In genomic region chr1:2290171-2290578, GRCh38 we compare ENCODE assay signal across 8 cellular contexts.
DNase-seq lines count a peak whose midpoint lies in the region; ATAC-seq and TF ChIP-seq lines count a peak whose summit lies in the region.

No MANE protein-coding gene starts in this region.

- H4K20me1 ChIP-seq in MM.1S (ENCODE audit: insufficient read depth, low read length): peaks cover 4% of the 10 kb centered on the region; the same call in 1 of the 2 replicates

- H3K9me2 ChIP-seq in MM.1S (replicated peaks; ENCODE audit: insufficient read depth, low read length): no peaks in the 10 kb centered on the region

- H3K4me1 Mint-ChIP-seq in activated CD8-positive, alpha-beta memory T cell treated with anti-CD3 and anti-CD28 coated beads, Interleukin-2, amount 10 ng/mL, durations not matched to agents 7 days and 5 days: peaks cover 64% of the 10 kb centered on the region
- H3K4me1 Mint-ChIP-seq in effector memory CD8-positive, alpha-beta T cell (ENCODE audit: low read depth in 2 of 2): peaks cover 48 to 60% of the 10 kb centered on the region in 2 donors

- no peaks in the 10 kb centered on the region for H3K36me3 ChIP-seq in MM.1S (replicated peaks; ENCODE audit: insufficient read depth, low read length)

- H3K4me1 ChIP-seq in MM.1S (ENCODE audit: low read length): peaks cover 15% of the 10 kb centered on the region

- H3F3A ChIP-seq in MM.1S (ENCODE audit: insufficient read depth, low read length): peaks cover 11% of the 10 kb centered on the region

- H3K27ac ChIP-seq in MM.1S (ENCODE audit: low read length): peak overlapping the region; percentile 75; the same call in 1 of the 2 replicates
- peak overlapping the region in 20 of 21 experiments; percentile 62 to 90 (median 80) for H3K27ac ChIP-seq in skin epidermis

- ATAC-seq in activated CD8-positive, alpha-beta memory T cell treated with anti-CD3 and anti-CD28 coated beads, Interleukin-2, amount 10 ng/mL, durations not matched to agents 7 days and 5 days: peak; percentile 57
- ATAC-seq in effector memory CD8-positive, alpha-beta T cell (replicated peaks): no peak
- no peak for ATAC-seq in GM18861 (IDR thresholded peaks at IDR 0.05; ENCODE audit: unreplicated experiment)

- no peaks in the 10 kb centered on the region for H3K27me3 ChIP-seq in MM.1S (replicated peaks; ENCODE audit: insufficient read depth, low read length)

- no peak for DNase-seq in activated CD8-positive, alpha-beta memory T cell treated with anti-CD3 and anti-CD28 coated beads, Interleukin-2, amount 10 ng/mL, durations not matched to agents 7 days and 5 days
- no peak for DNase-seq in activated CD8-positive, alpha-beta memory T cell treated with anti-CD3 and anti-CD28 coated beads for 24 hours
- DNase-seq in MM.1S (no peak), HEK293T (ENCODE audit: extremely low spot score) (no peak), GM20000 (ENCODE audit: low spot score) (no peak)
- DNase-seq in effector memory CD8-positive, alpha-beta T cell: no peak

- peak overlapping the region; percentile 69 for H3K4me3 Mint-ChIP-seq in activated CD8-positive, alpha-beta memory T cell treated with anti-CD3 and anti-CD28 coated beads, Interleukin-2, amount 10 ng/mL, durations not matched to agents 7 days and 5 days
- peak overlapping the region; percentile 88 to 90 for H3K4me3 Mint-ChIP-seq in effector memory CD8-positive, alpha-beta T cell

- no peaks in the 10 kb centered on the region for H3K36me3 Mint-ChIP-seq in activated CD8-positive, alpha-beta memory T cell treated with anti-CD3 and anti-CD28 coated beads, Interleukin-2, amount 10 ng/mL, durations not matched to agents 7 days and 5 days
- peaks cover 98% of the 10 kb centered on the region for H3K36me3 Mint-ChIP-seq in effector memory CD8-positive, alpha-beta T cell (ENCODE audit: insufficient read depth)

- H3K79me2 ChIP-seq in MM.1S (ENCODE audit: low read length): peaks cover 35% of the 10 kb centered on the region

- H3K9ac ChIP-seq in MM.1S (ENCODE audit: low read length): peak overlapping the region; percentile 52; the same call in 1 of the 2 replicates

- no peaks in the 10 kb centered on the region for H3K9me3 ChIP-seq in MM.1S (replicated peaks; ENCODE audit: insufficient read depth, low read length)

- CTCF ChIA-PET in activated CD8-positive, alpha-beta memory T cell treated with anti-CD3 and anti-CD28 coated beads, Interleukin-2, amount 10 ng/mL, durations not matched to agents 7 days and 5 days (lab: Charles Lee): interaction anchor here (1.4 to 2.6 kb wide), 5 partner anchors 10 to 95 kb away, joined by 6 to 20 read pairs (median 8); partner anchors contain the start of gene FAAP20
- CTCF ChIA-PET in HEK293T (lab: Yijun Ruan, JAX): no interaction called here

- TF ChIP-seq CTCF in MM.1S (IDR thresholded peaks at IDR 0.05; ENCODE audit: low read length) (no peak), GM20000 (IDR thresholded peaks at IDR 0.05; ENCODE audit: extremely low read depth, missing control alignments) (no peak)

- H3K4me3 ChIP-seq in MM.1S (ENCODE audit: low read length) (peak overlapping the region; percentile 55), skin epidermis (peak overlapping the region in 4 of 7 experiments; percentile 1 to 30 (median 19))

- peak overlapping the region; percentile 44; the same call in 1 of the 2 replicates for H2AFZ ChIP-seq in MM.1S (ENCODE audit: low read length)

- POLR2A ChIA-PET in HEK293T (lab: Yijun Ruan, JAX): no interaction called here

- peak overlapping the region; percentile 89 for H3K27ac Mint-ChIP-seq in activated CD8-positive, alpha-beta memory T cell treated with anti-CD3 and anti-CD28 coated beads, Interleukin-2, amount 10 ng/mL, durations not matched to agents 7 days and 5 days
- peak overlapping the region; percentile 98 to 99 for H3K27ac Mint-ChIP-seq in effector memory CD8-positive, alpha-beta T cell

- H3K9me3 Mint-ChIP-seq in activated CD8-positive, alpha-beta memory T cell treated with anti-CD3 and anti-CD28 coated beads, Interleukin-2, amount 10 ng/mL, durations not matched to agents 7 days and 5 days (ENCODE audit: low read depth): no peaks in the 10 kb centered on the region
- no peaks in the 10 kb centered on the region for H3K9me3 Mint-ChIP-seq in effector memory CD8-positive, alpha-beta T cell

- H3K27me3 Mint-ChIP-seq in activated CD8-positive, alpha-beta memory T cell treated with anti-CD3 and anti-CD28 coated beads, Interleukin-2, amount 10 ng/mL, durations not matched to agents 7 days and 5 days: no peaks in the 10 kb centered on the region
- no peaks in the 10 kb centered on the region for H3K27me3 Mint-ChIP-seq in effector memory CD8-positive, alpha-beta T cell

- H3K4me2 ChIP-seq in MM.1S (ENCODE audit: low read depth, low read length): peak overlapping the region; percentile 88

TF ChIP-seq in HEK293T, 16 proteins besides CTCF, POLR2A, EP300 and RAD21:
- no peak for TF ChIP-seq FOXK2 (IDR thresholded peaks at IDR 0.05)
- TF ChIP-seq ELF4 (IDR thresholded peaks at IDR 0.05): no peak
- TF ChIP-seq NFRKB (IDR thresholded peaks at IDR 0.05): no peak
- TF ChIP-seq ARNT (IDR thresholded peaks at IDR 0.05): no peak
- no peak for TF ChIP-seq HDGF (IDR thresholded peaks at IDR 0.05; ENCODE audit: borderline replicate concordance)
- no peak for TF ChIP-seq FOXM1 (IDR thresholded peaks at IDR 0.05; ENCODE audit: borderline replicate concordance)
